In genomic region chr7:22082886-22083710, GRCh38 we compare ENCODE assay signal across 8 cellular contexts.
DNase-seq lines count a peak whose midpoint lies in the region; ATAC-seq and TF ChIP-seq lines count a peak whose summit lies in the region.

No MANE protein-coding gene starts in this region.

- no peaks in the 10 kb centered on the region for H3K9me2 ChIP-seq in PC-9 (ENCODE audit: insufficient read depth)

- H3K4me1 Mint-ChIP-seq in activated T-helper 17 cell treated with anti-CD3 and anti-CD28 coated beads, Interleukin-2, amount 50 U/mL, for 72 hours: peaks cover 6% of the 10 kb centered on the region
- peaks cover 9 to 10% of the 10 kb centered on the region in 2 donors for H3K4me1 Mint-ChIP-seq in natural killer cell treated with Interleukin-12 subunit alpha and Interleukin-12 subunit beta and Interleukin-15 and Interleukin-18, amount 100 ng/mL, for 72 hours (ENCODE audit: low read depth in 2 of 2)

- H3K36me3 ChIP-seq in PC-9 (ENCODE audit: low read depth): no peaks in the 10 kb centered on the region

- no peaks in the 10 kb centered on the region for H3K36me3 Mint-ChIP-seq in activated T-helper 17 cell treated with anti-CD3 and anti-CD28 coated beads, Interleukin-2, amount 50 U/mL, for 72 hours (ENCODE audit: low read depth)
- no peaks in the 10 kb centered on the region for H3K36me3 Mint-ChIP-seq in natural killer cell treated with Interleukin-12 subunit alpha and Interleukin-12 subunit beta and Interleukin-15 and Interleukin-18, amount 100 ng/mL, for 72 hours

- peak overlapping the region; percentile 74 for H3K4me3 Mint-ChIP-seq in activated T-helper 17 cell treated with anti-CD3 and anti-CD28 coated beads, Interleukin-2, amount 50 U/mL, for 72 hours
- peak overlapping the region; percentile 79 for H3K4me3 Mint-ChIP-seq in natural killer cell treated with Interleukin-12 subunit alpha and Interleukin-12 subunit beta and Interleukin-15 and Interleukin-18, amount 100 ng/mL, for 72 hours

- peaks cover 11% of the 10 kb centered on the region; the same call in 1 of the 2 replicates for H3K4me1 ChIP-seq in PC-9 (replicated peaks; ENCODE audit: insufficient read depth)

- CTCF ChIA-PET in PC-9 (lab: Charles Lee): interaction anchor here (0.6 to 1.4 kb wide), 11 partner anchors 14 to 579 kb away, joined by 3 to 10 read pairs (median 3); no protein-coding TSS in a partner anchor

- H4K20me1 ChIP-seq in PC-9 (ENCODE audit: insufficient read depth): no peaks in the 10 kb centered on the region

- ATAC-seq in GM21528 (IDR thresholded peaks at IDR 0.05; ENCODE audit: low FRiP score, unreplicated experiment): peak; percentile 99
- ATAC-seq in activated T-helper 17 cell treated with anti-CD3 and anti-CD28 coated beads, Interleukin-2, amount 50 U/mL, for 72 hours (replicated peaks): peak; percentile 98
- peak; percentile 98 for ATAC-seq in natural killer cell treated with Interleukin-12 subunit alpha and Interleukin-12 subunit beta and Interleukin-15 and Interleukin-18, amount 100 ng/mL, for 72 hours

- peaks cover 8% of the 10 kb centered on the region; the same call in 1 of the 2 replicates for H3K9me3 ChIP-seq in PC-9 (ENCODE audit: insufficient read depth, low read depth)

- peaks cover 13% of the 10 kb centered on the region for H3K27me3 Mint-ChIP-seq in activated T-helper 17 cell treated with anti-CD3 and anti-CD28 coated beads, Interleukin-2, amount 50 U/mL, for 72 hours
- H3K27me3 Mint-ChIP-seq in natural killer cell treated with Interleukin-12 subunit alpha and Interleukin-12 subunit beta and Interleukin-15 and Interleukin-18, amount 100 ng/mL, for 72 hours: peaks cover 14 to 27% of the 10 kb centered on the region in 2 donors

- no peak overlapping the region for H3K27ac ChIP-seq in PC-9

- peak; percentile 99 for TF ChIP-seq CTCF in PC-9 (conservative IDR thresholded peaks at IDR 0.05)

- H3K9me3 Mint-ChIP-seq in activated T-helper 17 cell treated with anti-CD3 and anti-CD28 coated beads, Interleukin-2, amount 50 U/mL, for 72 hours: no peaks in the 10 kb centered on the region
- no peaks in the 10 kb centered on the region for H3K9me3 Mint-ChIP-seq in natural killer cell treated with Interleukin-12 subunit alpha and Interleukin-12 subunit beta and Interleukin-15 and Interleukin-18, amount 100 ng/mL, for 72 hours

- H3K79me2 ChIP-seq in PC-9 (ENCODE audit: low read depth): no peaks in the 10 kb centered on the region

- no peaks in the 10 kb centered on the region for H3F3A ChIP-seq in PC-9 (ENCODE audit: insufficient read depth, low read depth)

- peak overlapping the region; percentile 65 for H3K4me3 ChIP-seq in PC-9

- peaks cover 43% of the 10 kb centered on the region for H3K27me3 ChIP-seq in PC-9 (ENCODE audit: insufficient read depth, low read depth)

- no TSS peak for BruUV-seq in PC-9 (replicated peaks; lab: Mats Ljungman, UMichigan)

- intact Hi-C loops in PC-9 (cut with micrococcal nuclease; ENCODE audit: unreplicated experiment): loop anchor here (2.0 to 5.0 kb wide), 3 partner anchors 81 to 656 kb away; partner anchors contain the start of gene SP4

- peak overlapping the region; percentile 91 for H2AFZ ChIP-seq in PC-9

- peak overlapping the region; percentile 82 for H3K4me2 ChIP-seq in PC-9

- peak overlapping the region; percentile 12 for H3K27ac Mint-ChIP-seq in activated T-helper 17 cell treated with anti-CD3 and anti-CD28 coated beads, Interleukin-2, amount 50 U/mL, for 72 hours
- peak overlapping the region; percentile 53 to 72 for H3K27ac Mint-ChIP-seq in natural killer cell treated with Interleukin-12 subunit alpha and Interleukin-12 subunit beta and Interleukin-15 and Interleukin-18, amount 100 ng/mL, for 72 hours

- DNase-seq in DMS 273 treated with DMSO at 0.1 percent for 48 hours (lab: John Stamatoyannopoulos, UW) (peak; percentile 74), HuH-7 (ENCODE audit: low spot score) (peak; percentile 94), PC-9 (peak; percentile 64 to 90), fibroblast of peridontal ligament (ENCODE audit: extremely low read depth) (peak; percentile 74)
- DNase-seq in natural killer cell treated with Interleukin-12 subunit alpha and Interleukin-12 subunit beta and Interleukin-15 and Interleukin-18, amount 100 ng/mL, for 72 hours (ENCODE audit: low spot score): peak; percentile 89
- peak; percentile 34 to 76 (median 74) for DNase-seq in stimulated activated naive CD4-positive, alpha-beta T cell (lab: John Stamatoyannopoulos, UW)

- POLR2A ChIA-PET in PC-9 (lab: Charles Lee; ENCODE audit: unreplicated experiment): interaction anchor here (0.5 kb wide), 1 partner anchor 118 kb away, joined by 4 read pairs; no protein-coding TSS in a partner anchor
